ENCODE assay signal across 1 cellular context in the genomic region with DNA sequence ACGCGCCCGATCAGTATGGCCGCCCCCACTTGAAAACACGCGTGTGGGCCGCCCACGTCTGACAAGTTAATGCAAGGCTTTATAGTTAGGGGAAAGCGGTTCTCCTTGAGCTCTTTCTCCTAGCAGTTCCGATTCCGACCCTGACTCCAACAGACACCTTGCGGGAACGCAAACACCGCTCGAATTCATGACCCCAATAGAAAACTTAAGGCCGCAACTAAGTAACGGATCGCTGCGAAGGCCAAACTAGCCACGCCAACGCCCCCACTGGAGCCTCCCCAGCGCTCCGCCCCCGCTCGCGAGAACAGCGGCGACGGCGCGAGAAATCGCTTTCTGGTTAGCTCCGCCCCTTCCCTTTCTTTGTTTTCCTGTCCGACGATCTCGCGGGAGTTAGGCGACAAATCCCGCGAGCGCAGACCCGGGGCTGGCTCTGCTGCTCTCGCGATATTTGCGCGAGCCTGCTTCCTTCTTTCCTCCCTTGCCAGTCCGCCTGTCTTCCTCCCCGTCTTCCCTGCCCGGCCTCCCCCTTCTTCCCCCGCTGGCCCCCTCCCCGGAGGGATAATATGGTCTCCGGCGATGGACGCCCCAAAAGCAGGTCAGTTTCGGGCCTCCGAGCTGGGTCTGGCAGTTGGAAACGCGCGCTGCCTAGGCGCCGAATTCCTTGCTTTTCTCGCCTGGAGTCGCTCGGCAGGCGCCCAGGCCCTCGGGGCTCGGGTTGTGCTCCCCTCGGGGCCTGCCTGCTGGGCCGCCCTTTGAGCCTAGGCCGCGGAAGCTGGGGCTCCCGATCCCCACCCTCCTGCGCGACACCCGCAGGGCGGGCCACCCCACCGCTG.
TF ChIP-seq lines count a peak whose summit lies in the region.

TSS of gene IREB2 (plus strand) at position 455 of the 833 bp plus-strand sequence. CDS start at position 577, 122 bp downstream.

TF ChIP-seq in K562, 482 proteins besides CTCF, POLR2A, EP300 and RAD21 (continued from another document):
- TF ChIP-seq MLLT1 (IDR thresholded peaks at IDR 0.05) (peak; percentile 22 to 28; a peak in 1 of 4 replicates), FIP1L1 (IDR thresholded peaks at IDR 0.05; ENCODE audit: low read depth, low read length, poor library complexity, severe bottlenecking) (no peak), MIER1 (IDR thresholded peaks at IDR 0.05; ENCODE audit: low read depth) (no peak), NFRKB (IDR thresholded peaks at IDR 0.05; ENCODE audit: low read depth) (peak; percentile 71; the same call in 1 of the 2 replicates), NR4A1 (CRISPR knock-in tag; IDR thresholded peaks at IDR 0.05) (no peak), NR4A1 (tag; IDR thresholded peaks at IDR 0.05) (peak; percentile 63; the same call in 1 of the 2 replicates), ZNF124 (CRISPR knock-in tag; IDR thresholded peaks at IDR 0.05) (no peak), MCM2 (IDR thresholded peaks at IDR 0.05; ENCODE audit: low read depth) (0 out of 2 replicates have a peak, but pooled peaks have one; percentile 37), NR2C1 (IDR thresholded peaks at IDR 0.05) (0 out of 2 replicates have a peak, but pooled peaks have one; percentile 13), NR2C1 (tag; IDR thresholded peaks at IDR 0.05) (peak; percentile 55; the same call in 1 of the 2 replicates), HCFC1 (IDR thresholded peaks at IDR 0.05; ENCODE audit: low read depth, low read length) (peak; percentile 53), SIN3A (IDR thresholded peaks at IDR 0.05; ENCODE audit: borderline replicate concordance in 2 of 2, control insufficient read depth in 1 of 2, low read depth in 2 of 2, low read length in 2 of 2) (peak; percentile 85 to 97; a peak in 3 of 4 replicates), XRCC3 (IDR thresholded peaks at IDR 0.05) (no peak), ELF1 (tag; IDR thresholded peaks at IDR 0.05) (peak; percentile 85), RREB1 (CRISPR knock-in tag; IDR thresholded peaks at IDR 0.05) (no peak), MAX (CRISPR knock-in tag; IDR thresholded peaks at IDR 0.05) (peak; percentile 91), ZNF785 (CRISPR knock-in tag; IDR thresholded peaks at IDR 0.05) (no peak), TRIM28 (IDR thresholded peaks at IDR 0.05) (peak; percentile 77), RBFOX2 (IDR thresholded peaks at IDR 0.05; ENCODE audit: low read depth, low read length) (peak; percentile 94), EP400 (IDR thresholded peaks at IDR 0.05) (peak; percentile 98), TOE1 (IDR thresholded peaks at IDR 0.05; ENCODE audit: borderline replicate concordance) (peak; percentile 79), TOE1 (CRISPR knock-in tag; IDR thresholded peaks at IDR 0.05; ENCODE audit: borderline replicate concordance, low read depth) (no peak), FOXK1 (CRISPR knock-in tag; IDR thresholded peaks at IDR 0.05; ENCODE audit: borderline replicate concordance) (0 out of 2 replicates have a peak, but pooled peaks have one; percentile 27), CCNT2 (IDR thresholded peaks at IDR 0.05; ENCODE audit: borderline replicate concordance, extremely low read depth, insufficient read length, low read depth, low read length) (peak; percentile 38), FUS (optimal IDR thresholded peaks at IDR 0.05; ENCODE audit: low read depth, low read length) (no peak), ZKSCAN1 (IDR thresholded peaks at IDR 0.05; ENCODE audit: low read depth, low read length) (0 out of 2 replicates have a peak, but pooled peaks have one; percentile 32), ESRRA (IDR thresholded peaks at IDR 0.05; ENCODE audit: borderline replicate concordance, low read depth) (peak; percentile 51; the same call in 1 of the 2 replicates), MAFF (IDR thresholded peaks at IDR 0.05; ENCODE audit: low read length) (peak; percentile 63; the same call in 1 of the 2 replicates), HDAC1 (IDR thresholded peaks at IDR 0.05) (peak; percentile 82 to 100; a peak in 3 of 4 replicates), KDM4B (IDR thresholded peaks at IDR 0.05; ENCODE audit: borderline replicate concordance in 2 of 2, low read depth in 1 of 2) (peak in 1 of 2 experiments; percentile 57; a peak in 1 of 4 replicates), SIN3B (IDR thresholded peaks at IDR 0.05; ENCODE audit: low read depth) (peak; percentile 77), PTRF (tag; IDR thresholded peaks at IDR 0.05) (no peak), NFIX (CRISPR knock-in tag; IDR thresholded peaks at IDR 0.05; ENCODE audit: low read depth) (no peak), JUN (IDR thresholded peaks at IDR 0.05; ENCODE audit: borderline replicate concordance, low read depth, low read length) (peak; percentile 73; the same call in 1 of the 2 replicates), JUN (CRISPR knock-in tag; IDR thresholded peaks at IDR 0.05; ENCODE audit: borderline replicate concordance) (no peak)
- TF ChIP-seq, protein P1, sequence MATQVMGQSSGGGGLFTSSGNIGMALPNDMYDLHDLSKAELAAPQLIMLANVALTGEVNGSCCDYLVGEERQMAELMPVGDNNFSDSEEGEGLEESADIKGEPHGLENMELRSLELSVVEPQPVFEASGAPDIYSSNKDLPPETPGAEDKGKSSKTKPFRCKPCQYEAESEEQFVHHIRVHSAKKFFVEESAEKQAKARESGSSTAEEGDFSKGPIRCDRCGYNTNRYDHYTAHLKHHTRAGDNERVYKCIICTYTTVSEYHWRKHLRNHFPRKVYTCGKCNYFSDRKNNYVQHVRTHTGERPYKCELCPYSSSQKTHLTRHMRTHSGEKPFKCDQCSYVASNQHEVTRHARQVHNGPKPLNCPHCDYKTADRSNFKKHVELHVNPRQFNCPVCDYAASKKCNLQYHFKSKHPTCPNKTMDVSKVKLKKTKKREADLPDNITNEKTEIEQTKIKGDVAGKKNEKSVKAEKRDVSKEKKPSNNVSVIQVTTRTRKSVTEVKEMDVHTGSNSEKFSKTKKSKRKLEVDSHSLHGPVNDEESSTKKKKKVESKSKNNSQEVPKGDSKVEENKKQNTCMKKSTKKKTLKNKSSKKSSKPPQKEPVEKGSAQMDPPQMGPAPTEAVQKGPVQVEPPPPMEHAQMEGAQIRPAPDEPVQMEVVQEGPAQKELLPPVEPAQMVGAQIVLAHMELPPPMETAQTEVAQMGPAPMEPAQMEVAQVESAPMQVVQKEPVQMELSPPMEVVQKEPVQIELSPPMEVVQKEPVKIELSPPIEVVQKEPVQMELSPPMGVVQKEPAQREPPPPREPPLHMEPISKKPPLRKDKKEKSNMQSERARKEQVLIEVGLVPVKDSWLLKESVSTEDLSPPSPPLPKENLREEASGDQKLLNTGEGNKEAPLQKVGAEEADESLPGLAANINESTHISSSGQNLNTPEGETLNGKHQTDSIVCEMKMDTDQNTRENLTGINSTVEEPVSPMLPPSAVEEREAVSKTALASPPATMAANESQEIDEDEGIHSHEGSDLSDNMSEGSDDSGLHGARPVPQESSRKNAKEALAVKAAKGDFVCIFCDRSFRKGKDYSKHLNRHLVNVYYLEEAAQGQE (CRISPR knock-in tag; IDR thresholded peaks at IDR 0.05; ENCODE audit: low read depth): 0 out of 2 replicates have a peak, but pooled peaks have one; percentile 51
- TF ChIP-seq, protein P2, sequence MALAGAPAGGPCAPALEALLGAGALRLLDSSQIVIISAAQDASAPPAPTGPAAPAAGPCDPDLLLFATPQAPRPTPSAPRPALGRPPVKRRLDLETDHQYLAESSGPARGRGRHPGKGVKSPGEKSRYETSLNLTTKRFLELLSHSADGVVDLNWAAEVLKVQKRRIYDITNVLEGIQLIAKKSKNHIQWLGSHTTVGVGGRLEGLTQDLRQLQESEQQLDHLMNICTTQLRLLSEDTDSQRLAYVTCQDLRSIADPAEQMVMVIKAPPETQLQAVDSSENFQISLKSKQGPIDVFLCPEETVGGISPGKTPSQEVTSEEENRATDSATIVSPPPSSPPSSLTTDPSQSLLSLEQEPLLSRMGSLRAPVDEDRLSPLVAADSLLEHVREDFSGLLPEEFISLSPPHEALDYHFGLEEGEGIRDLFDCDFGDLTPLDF (CRISPR knock-in tag; IDR thresholded peaks at IDR 0.05): peak; percentile 56; the same call in 1 of the 2 replicates
- TF ChIP-seq, protein P3, sequence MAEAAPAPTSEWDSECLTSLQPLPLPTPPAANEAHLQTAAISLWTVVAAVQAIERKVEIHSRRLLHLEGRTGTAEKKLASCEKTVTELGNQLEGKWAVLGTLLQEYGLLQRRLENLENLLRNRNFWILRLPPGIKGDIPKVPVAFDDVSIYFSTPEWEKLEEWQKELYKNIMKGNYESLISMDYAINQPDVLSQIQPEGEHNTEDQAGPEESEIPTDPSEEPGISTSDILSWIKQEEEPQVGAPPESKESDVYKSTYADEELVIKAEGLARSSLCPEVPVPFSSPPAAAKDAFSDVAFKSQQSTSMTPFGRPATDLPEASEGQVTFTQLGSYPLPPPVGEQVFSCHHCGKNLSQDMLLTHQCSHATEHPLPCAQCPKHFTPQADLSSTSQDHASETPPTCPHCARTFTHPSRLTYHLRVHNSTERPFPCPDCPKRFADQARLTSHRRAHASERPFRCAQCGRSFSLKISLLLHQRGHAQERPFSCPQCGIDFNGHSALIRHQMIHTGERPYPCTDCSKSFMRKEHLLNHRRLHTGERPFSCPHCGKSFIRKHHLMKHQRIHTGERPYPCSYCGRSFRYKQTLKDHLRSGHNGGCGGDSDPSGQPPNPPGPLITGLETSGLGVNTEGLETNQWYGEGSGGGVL (CRISPR knock-in tag; IDR thresholded peaks at IDR 0.05): no peak
